In genomic region chr12:108310489-108310888, GRCh38 we compare ENCODE assay signal across 19 cellular contexts. TPM values are rescaled to one million over a fixed set of nuclear protein-coding genes. Genes with fewer than 3 reads are reported as not detected.
DNase-seq lines count a peak whose midpoint lies in the region; TF ChIP-seq lines count a peak whose summit lies in the region.
"Had no signal": no experiment of that assay in that cellular context is flagged by ENCODE, and none has a peak within 500 bp of the region (broad histone marks: within the 10 kb centered on the region; RNA-seq: fewer than 3 reads in every experiment).

No MANE protein-coding gene starts in this region.

- peak overlapping the region; percentile 48 to 88 for H3K27ac ChIP-seq in coronary artery
- H3K27ac ChIP-seq in neuronal stem cell (replicated peaks; ENCODE audit: low read length), result no peak overlapping the region
- H3K27ac ChIP-seq: brain microvascular endothelial cell, GM23248, SK-N-MC, suprapubic skin had no signal

- no CpG with 5 or more reads among the region's 6 CpGs for WGBS in neuronal stem cell (ENCODE audit: extremely low coverage in 2 of 2, insufficient read length in 2 of 2, insufficient replicate concordance in 1 of 2), 2 donors

- no peak overlapping the region for H3K23ac ChIP-seq in neuronal stem cell (ENCODE audit: low read depth, low read length, poor library complexity)

- H3K27me3 ChIP-seq in adipocyte (replicated peaks; ENCODE audit: control insufficient read depth, insufficient read depth, low read length) (no peaks in the 10 kb centered on the region), neuronal stem cell (ENCODE audit: control insufficient read depth in 3 of 3, insufficient read depth in 3 of 3, low read depth in 1 of 3, low read length in 3 of 3) (no peaks in the 10 kb centered on the region)
- H3K27me3 ChIP-seq: brain microvascular endothelial cell had no signal

- no peak overlapping the region for H2BK15ac ChIP-seq in neuronal stem cell (ENCODE audit: low read length)

- no peak overlapping the region for H3K4me2 ChIP-seq in neuronal stem cell (ENCODE audit: insufficient read depth, low read length, poor library complexity, severe bottlenecking)

- H3K4me3 ChIP-seq in adipocyte (ENCODE audit: low read length) (no peak overlapping the region), coronary artery (no peak overlapping the region), neuronal stem cell (ENCODE audit: low read length in 2 of 2) (no peak overlapping the region)
- H3K4me3 ChIP-seq: GM23248, SK-N-MC, suprapubic skin had no signal

- H2AFZ ChIP-seq in neuronal stem cell (ENCODE audit: low read length), result peak overlapping the region; percentile 17
- H2AFZ ChIP-seq: GM23248 had no signal

- no peak overlapping the region for H2BK12ac ChIP-seq in neuronal stem cell (ENCODE audit: low read length)

- peak; percentile 8 for DNase-seq in EH (ENCODE audit: low read depth)
- DNase-seq in adipocyte (ENCODE audit: low read depth), result peak; percentile 37
- no peak for DNase-seq in coronary artery (ENCODE audit: low spot score)
- DNase-seq in neuronal stem cell (ENCODE audit: low spot score), result no peak
- no peak for DNase-seq in HK-2 (ENCODE audit: unreplicated experiment)
- no peak for DNase-seq in cerebellum (ENCODE audit: low spot score)
- DNase-seq in OCI-M1 (lab: John Stamatoyannopoulos, UW), result no peak
- no peak for DNase-seq in T1000 (lab: John Stamatoyannopoulos, UW)
- DNase-seq: activated CD8-positive, alpha-beta T cell treated with anti-CD3 and anti-CD28 coated beads, Interleukin-2, amount 10 ng/mL, durations not matched to agents 7 days and 5 days; activated naive CD4-positive, alpha-beta T cell treated with anti-CD3 and anti-CD28 coated beads for 36 hours; activated T-cell treated with anti-CD3 and anti-CD28 coated beads, Interleukin-2, amount 50 U/mL, for 4 hours; brain microvascular endothelial cell; EL; GM23248; left cardiac atrium; NCI-H1436 treated with DMSO at 0.1 percent for 48 hours; stimulated activated CD4-positive, alpha-beta T cell treated with anti-CD3 and anti-CD28 coated beads, Interleukin-12 subunit alpha, Interleukin-12 subunit beta, amount 100 ng/mL, for 4 hours had no signal

- no peak overlapping the region for H3K9ac ChIP-seq in adipocyte (ENCODE audit: low read length)
- H3K9ac ChIP-seq in neuronal stem cell (ENCODE audit: low read depth, low read length, poor library complexity), result no peak overlapping the region
- H3K9ac ChIP-seq: GM23248 had no signal

- H3K18ac ChIP-seq in neuronal stem cell (ENCODE audit: low read length), result peak overlapping the region; percentile 11

- H3K79me1 ChIP-seq in neuronal stem cell (ENCODE audit: low read depth, low read length), result no peaks in the 10 kb centered on the region

- no peak overlapping the region for H2AK5ac ChIP-seq in neuronal stem cell (ENCODE audit: low read depth, low read length)

- H3K36me3 ChIP-seq in adipocyte (ENCODE audit: control insufficient read depth, insufficient read depth, low read length, severe bottlenecking) (no peaks in the 10 kb centered on the region), neuronal stem cell (replicated peaks in 1 of 2; ENCODE audit: control insufficient read depth in 2 of 2, insufficient read depth in 2 of 2, low read length in 2 of 2) (no peaks in the 10 kb centered on the region)
- H3K36me3 ChIP-seq: brain microvascular endothelial cell, suprapubic skin had no signal

- H2BK120ac ChIP-seq in neuronal stem cell (ENCODE audit: low read depth, low read length), result no peak overlapping the region

- H2BK5ac ChIP-seq in neuronal stem cell (ENCODE audit: low read length), result no peak overlapping the region

- no peak overlapping the region for H3K4ac ChIP-seq in neuronal stem cell (ENCODE audit: low read length)

- H3K4me1 ChIP-seq in adipocyte (ENCODE audit: control insufficient read depth, insufficient read depth, low read length) (peaks cover 40% of the 10 kb centered on the region), neuronal stem cell (ENCODE audit: control insufficient read depth in 2 of 2, insufficient read depth in 1 of 2, low read depth in 1 of 2, low read length in 2 of 2) (peaks cover 15 to 31% of the 10 kb centered on the region in 2 donors)

- no peak overlapping the region for H3K14ac ChIP-seq in neuronal stem cell (ENCODE audit: low read length)

- no peak overlapping the region for H4K8ac ChIP-seq in neuronal stem cell (ENCODE audit: low read depth, low read length)

- no peaks in the 10 kb centered on the region for H3K9me3 ChIP-seq in adipocyte (ENCODE audit: control insufficient read depth, low read length)
- H3K9me3 ChIP-seq in neuronal stem cell (replicated peaks in 1 of 2; ENCODE audit: control insufficient read depth in 2 of 2, insufficient read depth in 1 of 2, low read depth in 1 of 2, low read length in 2 of 2), result no peaks in the 10 kb centered on the region
- H3K9me3 ChIP-seq: suprapubic skin had no signal

- H4K91ac ChIP-seq in neuronal stem cell (ENCODE audit: low read depth, low read length, poor library complexity), result no peak overlapping the region

- no peak for TF ChIP-seq CTCF in coronary artery (IDR thresholded peaks at IDR 0.05)

RNA-seq across cellular contexts. Expression of gene CMKLR1, which starts 28.6 kb away (rescaled TPM):
- polyA plus RNA-seq in neuronal stem cell (2013, experiment 1 of 2), result 0.03 TPM
- polyA plus RNA-seq in neuronal stem cell (2013, experiment 2 of 2), result 0.04 TPM
- total RNA-seq in cerebellum, result 1.6 TPM
- total RNA-seq: activated naive CD4-positive, alpha-beta T cell treated with anti-CD3 and anti-CD28 coated beads for 36 hours had no signal

Comparison
In these comparisons a context has a peak if more than half of its experiments do, and no peak if none do; other contexts are left out.
1. DNase-seq: peak in EH (single experiment) and adipocyte (single experiment); none in coronary artery (single experiment), neuronal stem cell (single experiment), HK-2 (single experiment), cerebellum (single experiment), OCI-M1 (single experiment) and T1000 (single experiment).